29 cellular contexts compared by ENCODE assay signal in genomic region chr11:100711984-100712383, GRCh38.
"Had no signal": no experiment of that assay in that cellular context is flagged by ENCODE, and none has a peak within 500 bp of the region (broad histone marks: within the 10 kb centered on the region; RNA-seq: fewer than 3 reads in every experiment).

No MANE protein-coding gene starts in this region.

- H3K27me3 Mint-ChIP-seq: dendritic cell treated with granulocyte-macrophage colony-stimulating factor and Interleukin-4, amounts not matched to agents 40 ng/mL and 50 ng/mL, for 4 days; effector memory CD8-positive, alpha-beta T cell had no signal

- H3K4me1 ChIP-seq: colonic mucosa had no signal

- H3K27me3 ChIP-seq: colonic mucosa, esophagus muscularis mucosa, esophagus squamous epithelium, foreskin keratinocyte, gastrocnemius medialis, gastroesophageal sphincter, heart left ventricle, heart right ventricle had no signal

- H3K36me3 ChIP-seq: colonic mucosa, esophagus muscularis mucosa, esophagus squamous epithelium, gastrocnemius medialis, gastroesophageal sphincter, heart left ventricle, heart right ventricle had no signal

- H3K9me3 ChIP-seq: colonic mucosa, esophagus muscularis mucosa, esophagus squamous epithelium, gastrocnemius medialis, gastroesophageal sphincter, heart left ventricle, heart right ventricle had no signal

- H3K4me3 Mint-ChIP-seq: dendritic cell treated with granulocyte-macrophage colony-stimulating factor and Interleukin-4, amounts not matched to agents 40 ng/mL and 50 ng/mL, for 4 days; effector memory CD8-positive, alpha-beta T cell; endodermal cell had no signal

- H3K27ac ChIP-seq: colonic mucosa, coronary artery, dorsolateral prefrontal cortex, epithelial cell of prostate, esophagus muscularis mucosa, esophagus squamous epithelium, foreskin keratinocyte, gastrocnemius medialis, gastroesophageal sphincter, heart left ventricle, heart right ventricle had no signal

- H3K27ac Mint-ChIP-seq: dendritic cell treated with granulocyte-macrophage colony-stimulating factor and Interleukin-4, amounts not matched to agents 40 ng/mL and 50 ng/mL, for 4 days; effector memory CD8-positive, alpha-beta T cell had no signal

- FAIRE-seq: colon, endometrium, endothelial cell of umbilical vein, frontal cortex had no signal

- H3K4me3 ChIP-seq: colonic mucosa, coronary artery, dorsolateral prefrontal cortex, esophagus muscularis mucosa, esophagus squamous epithelium, gastrocnemius medialis, gastroesophageal sphincter, heart left ventricle, heart right ventricle had no signal

- H3K9me3 Mint-ChIP-seq: dendritic cell treated with granulocyte-macrophage colony-stimulating factor and Interleukin-4, amounts not matched to agents 40 ng/mL and 50 ng/mL, for 4 days had no signal

- DNase-seq: colonic mucosa; cortex of kidney; dermis blood vessel endothelial cell; dorsolateral prefrontal cortex; effector CD4-positive, alpha-beta T cell; effector CD8-positive, alpha-beta T cell; effector memory CD4-positive, alpha-beta T cell; effector memory CD8-positive, alpha-beta T cell; endodermal cell; erythroblast; esophagus squamous epithelium; foreskin fibroblast; foreskin keratinocyte; foreskin melanocyte; gastrocnemius medialis; glutamatergic neuron; head of caudate nucleus; heart left ventricle; heart right ventricle had no signal

- ATAC-seq: effector memory CD8-positive, alpha-beta T cell; esophagus mucosa; foreskin keratinocyte; gastrocnemius medialis; gastroesophageal sphincter; heart left ventricle; heart right ventricle had no signal
